In genomic region chr10:61400524-61400923, GRCh38 we compare ENCODE assay signal across 17 cellular contexts. TPM values are rescaled to one million over a fixed set of nuclear protein-coding genes. Genes with fewer than 3 reads are reported as not detected.
"Had no signal": no experiment of that assay in that cellular context is flagged by ENCODE, and none has a peak within 500 bp of the region (broad histone marks: within the 10 kb centered on the region; RNA-seq: fewer than 3 reads in every experiment).

No MANE protein-coding gene starts in this region.

- H3K4me3 ChIP-seq: left ventricle myocardium inferior, skin epidermis, tibial artery, vagina had no signal

- H3K36me3 ChIP-seq: left ventricle myocardium inferior, tibial artery, vagina had no signal

- DNase-seq: activated CD4-positive, alpha-beta T cell treated with anti-CD3 and anti-CD28 coated beads, Interleukin-2, amount 50 U/mL, for 1 hour; activated CD8-positive, alpha-beta memory T cell treated with anti-CD3 and anti-CD28 coated beads, Interleukin-2, amount 50 U/mL, for 4 hours; activated naive CD4-positive, alpha-beta T cell treated with anti-CD3 and anti-CD28 coated beads for 36 hours; activated T-cell treated with anti-CD3 and anti-CD28 coated beads, Interleukin-2, amount 50 U/mL, for 4 hours; cerebellar nuclear complex; dermis blood vessel endothelial cell; effector memory CD4-positive, alpha-beta T cell; immature natural killer cell; kidney glomerular epithelial cell; left ventricle myocardium inferior; stimulated activated naive CD8-positive, alpha-beta T cell treated with anti-CD3 and anti-CD28 coated beads, Interleukin-15, Interleukin-2, amounts not matched to agents 100 U/mL and 50 U/mL, for 24 hours; substantia nigra; tibial artery had no signal

- H3K27me3 ChIP-seq: tibial artery, vagina had no signal

- H3K9me3 ChIP-seq: left ventricle myocardium inferior, tibial artery, vagina had no signal

- H3K27ac ChIP-seq: left ventricle myocardium inferior, skin epidermis, tibial artery, vagina had no signal

- ATAC-seq: activated CD4-positive, CD25-positive, alpha-beta regulatory T cell treated with anti-CD3 and anti-CD28 coated beads, Interleukin-2, amount 50 U/mL, for 24 hours; activated T-cell treated with anti-CD3 and anti-CD28 coated beads, Interleukin-2, amount 50 U/mL, for 4 hours; stimulated activated naive CD8-positive, alpha-beta T cell treated with anti-CD3 and anti-CD28 coated beads, Interleukin-15, Interleukin-2, amounts not matched to agents 100 U/mL and 50 U/mL, for 24 hours had no signal

RNA-seq across cellular contexts. Expression of gene TMEM26, which starts 52.7 kb away (rescaled TPM):
- total RNA-seq: activated naive CD4-positive, alpha-beta T cell treated with anti-CD3 and anti-CD28 coated beads for 36 hours; activated T-cell treated with anti-CD3 and anti-CD28 coated beads, Interleukin-2, amount 50 U/mL, for 4 hours; dermis blood vessel endothelial cell; mononuclear cell had no signal
- polyA plus RNA-seq: immature natural killer cell had no signal
